ENCODE assay signal across 8 cellular contexts in genomic region chr17:79991140-79991923, GRCh38. TPM values are rescaled to one million over a fixed set of nuclear protein-coding genes. Genes with fewer than 3 reads are reported as not detected.
DNase-seq lines count a peak whose midpoint lies in the region; ATAC-seq and TF ChIP-seq lines count a peak whose summit lies in the region.

No MANE protein-coding gene starts in this region.

- no peak for TF ChIP-seq POLR2A in NB4 (IDR thresholded peaks at IDR 0.05; ENCODE audit: extremely low read depth, insufficient read length)

- no peaks in the 10 kb centered on the region for H3K9me3 ChIP-seq in DND-41 (ENCODE audit: insufficient read depth, low read length, severe bottlenecking)
- no peaks in the 10 kb centered on the region for H3K9me3 ChIP-seq in upper lobe of right lung

- H3K36me3 ChIP-seq in DND-41 (ENCODE audit: insufficient read depth, low read length) (no peaks in the 10 kb centered on the region), upper lobe of right lung (no peaks in the 10 kb centered on the region)

- H3K27ac ChIP-seq in DND-41 (ENCODE audit: low read length) (peak overlapping the region; percentile 58; the same call in 1 of the 2 replicates), upper lobe of right lung (no peak overlapping the region)

- H3K4me1 ChIP-seq in DND-41 (ENCODE audit: insufficient read depth, low read length) (peaks cover 28% of the 10 kb centered on the region), upper lobe of right lung (peaks cover 43% of the 10 kb centered on the region)

- ATAC-seq in DND-41 (ENCODE audit: insufficient read depth, low read depth) (peak; percentile 83), Right ventricle myocardium superior (ENCODE audit: poor library complexity) (peak; percentile 87), upper lobe of right lung (peak; percentile 90), HG03442 (IDR thresholded peaks at IDR 0.05; ENCODE audit: unreplicated experiment) (no peak)

- TF ChIP-seq CTCF in DND-41 (IDR thresholded peaks at IDR 0.05; ENCODE audit: borderline replicate concordance, extremely low read depth, low read length, poor library complexity, severe bottlenecking), result peak; percentile 76
- TF ChIP-seq CTCF in NB4 (IDR thresholded peaks at IDR 0.05; ENCODE audit: low read depth, low read length), result peak; percentile 44
- peak; percentile 66 for TF ChIP-seq CTCF in upper lobe of right lung (IDR thresholded peaks at IDR 0.05)

- peak overlapping the region in 1 of 2 experiments; percentile 42; a peak in 1 of 4 replicates for H3K4me3 ChIP-seq in DND-41 (ENCODE audit: low read depth in 1 of 2, low read length in 2 of 2)
- H3K4me3 ChIP-seq in NB4 (ENCODE audit: low read depth, low read length), result no peak overlapping the region
- H3K4me3 ChIP-seq in upper lobe of right lung, result peak overlapping the region; percentile 39

- peak; percentile 93 for DNase-seq in DND-41
- DNase-seq in NB4 (ENCODE audit: low read depth), result peak; percentile 73
- peak; percentile 9 for DNase-seq in SKM-1 (lab: John Stamatoyannopoulos, UW; ENCODE audit: unreplicated experiment)
- DNase-seq in Right ventricle myocardium superior, result peak; percentile 90
- peak; percentile 54 for DNase-seq in pons (ENCODE audit: low spot score)
- DNase-seq in upper lobe of right lung, result peak; percentile 92

- no peaks in the 10 kb centered on the region for H3K27me3 ChIP-seq in DND-41 (ENCODE audit: insufficient read depth, low read length, poor library complexity)
- no peaks in the 10 kb centered on the region for H3K27me3 ChIP-seq in upper lobe of right lung

- no peaks in the 10 kb centered on the region; the same call in 1 of the 2 replicates for H4K20me1 ChIP-seq in DND-41 (ENCODE audit: insufficient read depth, low read length)

- 0 out of 2 replicates have a peak overlapping the region, but pooled peaks have one; percentile 27 for H2AFZ ChIP-seq in DND-41 (ENCODE audit: low read depth, low read length)

- peaks cover 53% of the 10 kb centered on the region for H3K4me1 Mint-ChIP-seq in activated naive CD4-positive, alpha-beta T cell treated with anti-CD3 and anti-CD28 coated beads, Interleukin-2, amount 50 U/mL, for 24 hours

- H3K27me3 Mint-ChIP-seq in activated naive CD4-positive, alpha-beta T cell treated with anti-CD3 and anti-CD28 coated beads, Interleukin-2, amount 50 U/mL, for 24 hours, result no peaks in the 10 kb centered on the region

- intact Hi-C loops in Right ventricle myocardium superior (cut with DNase I) (no loop called here), upper lobe of right lung (cut with DNase I) (no loop called here)

- H3K9ac ChIP-seq in DND-41 (ENCODE audit: low read depth, low read length), result peak overlapping the region; percentile 48

- no peaks in the 10 kb centered on the region for H3K79me2 ChIP-seq in DND-41 (ENCODE audit: insufficient read depth, low read length)

- peak overlapping the region; percentile 87 for H3K4me3 Mint-ChIP-seq in activated naive CD4-positive, alpha-beta T cell treated with anti-CD3 and anti-CD28 coated beads, Interleukin-2, amount 50 U/mL, for 24 hours

- H3K4me2 ChIP-seq in DND-41 (ENCODE audit: insufficient read depth, low read length), result peak overlapping the region; percentile 64

- H3K9me3 Mint-ChIP-seq in activated naive CD4-positive, alpha-beta T cell treated with anti-CD3 and anti-CD28 coated beads, Interleukin-2, amount 50 U/mL, for 24 hours, result no peaks in the 10 kb centered on the region

- no peaks in the 10 kb centered on the region for H3K36me3 Mint-ChIP-seq in activated naive CD4-positive, alpha-beta T cell treated with anti-CD3 and anti-CD28 coated beads, Interleukin-2, amount 50 U/mL, for 24 hours

- H3K27ac Mint-ChIP-seq in activated naive CD4-positive, alpha-beta T cell treated with anti-CD3 and anti-CD28 coated beads, Interleukin-2, amount 50 U/mL, for 24 hours, result peak overlapping the region; percentile 59

RNA-seq across cellular contexts. Expression of gene TBC1D16, which starts 44.3 kb away (rescaled TPM):
- total RNA-seq in Right ventricle myocardium superior, result 14.0 TPM
- 21.7 TPM for total RNA-seq in upper lobe of right lung

RNA-seq across cellular contexts. Expression of gene CCDC40, which starts 45.1 kb away (rescaled TPM):
- total RNA-seq in Right ventricle myocardium superior (4.5 TPM), upper lobe of right lung (3.5 TPM)

Comparison
In these comparisons a context has a peak if more than half of its experiments do, and no peak if none do; other contexts are left out.
1. DNase-seq: peak in every context shown above with its lines; median percentile 93 in DND-41; 92 in upper lobe of right lung; 90 in Right ventricle myocardium superior; 73 in NB4; 54 in pons; 9 in SKM-1.